In the genomic region with DNA sequence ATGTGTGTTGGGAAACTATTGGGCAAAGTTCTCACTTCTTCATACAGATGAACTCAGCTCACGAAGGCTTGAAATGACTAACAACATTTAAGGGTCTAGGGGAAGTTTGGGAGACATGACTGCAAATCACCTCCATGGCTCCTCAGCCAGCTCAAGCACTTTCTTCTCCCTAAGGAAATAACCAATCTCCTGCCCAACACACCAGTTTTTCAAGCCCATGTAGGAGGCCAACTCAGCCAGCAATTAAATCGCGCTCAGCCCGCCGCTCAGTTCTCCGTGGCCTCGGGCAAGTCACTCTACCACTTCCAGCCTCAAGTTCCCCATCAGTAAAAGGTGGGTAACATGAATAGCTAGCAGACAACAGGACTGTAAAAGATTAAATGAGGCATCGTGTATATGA, we compare ENCODE assay signal across 8 cellular contexts.
DNase-seq lines count a peak whose midpoint lies in the region; ATAC-seq lines count a peak whose summit lies in the region.

No MANE protein-coding gene starts in this region.

- H3K27ac ChIP-seq in caudate nucleus (ENCODE audit: low read depth, low read length) (peak overlapping the region; percentile 100), mucosa of rectum (ENCODE audit: low read depth in 2 of 2, low read length in 2 of 2) (peak overlapping the region; percentile 97 to 99)

- H3K27me3 ChIP-seq in mucosa of rectum (ENCODE audit: control insufficient read depth in 2 of 2, insufficient read depth in 2 of 2, low read length in 2 of 2) = no peaks in the 10 kb centered on the region

- H3K4me1 ChIP-seq in mucosa of rectum (ENCODE audit: control insufficient read depth in 2 of 2, insufficient read depth in 2 of 2, low read length in 2 of 2) = peaks cover 21 to 36% of the 10 kb centered on the region in 2 donors

- in situ Hi-C loops in ACHN (cut with HindIII; ENCODE audit: low pct_ligation_motif_present, low pct_unique_long_range_greater_than_20kb, low sequenced_read_pairs) = no loop called here

- H3K36me3 ChIP-seq in mucosa of rectum (ENCODE audit: control insufficient read depth in 2 of 2, insufficient read depth in 2 of 2, low read length in 2 of 2) = peaks cover 0 to 4% of the 10 kb centered on the region in 2 donors

- H3K9ac ChIP-seq in mucosa of rectum (ENCODE audit: low read depth in 1 of 2, low read length in 2 of 2) = peak overlapping the region; percentile 94 to 97

- peak; percentile 46 for DNase-seq in DMS 273 (lab: John Stamatoyannopoulos, UW; ENCODE audit: unreplicated experiment)
- no peak for DNase-seq in DMS 273 treated with DMSO at 0.1 percent for 48 hours (lab: John Stamatoyannopoulos, UW)
- DNase-seq in NCI-H146 treated with DMSO at 0.1 percent for 48 hours (lab: John Stamatoyannopoulos, UW; ENCODE audit: unreplicated experiment) = peak; percentile 65
- no peak for DNase-seq in caudate nucleus (lab: John Stamatoyannopoulos, UW)
- no peak for DNase-seq in ACHN

- no peak for ATAC-seq in GM18870 (IDR thresholded peaks at IDR 0.05; ENCODE audit: unreplicated experiment)
- ATAC-seq in HG02798 (IDR thresholded peaks at IDR 0.05; ENCODE audit: poor library complexity, unreplicated experiment) = no peak

- no peaks in the 10 kb centered on the region for H3K9me3 ChIP-seq in mucosa of rectum (ENCODE audit: control insufficient read depth in 2 of 2, low read length in 2 of 2)

- H3K4me3 ChIP-seq in mucosa of rectum (ENCODE audit: low read length in 2 of 2) = peak overlapping the region; percentile 89 to 94

Comparison
In these comparisons a context has a peak if more than half of its experiments do, and no peak if none do; other contexts are left out.
1. DNase-seq: peak in DMS 273 (single experiment) and NCI-H146 treated with DMSO at 0.1 percent for 48 hours (single experiment); none in DMS 273 treated with DMSO at 0.1 percent for 48 hours (single experiment), caudate nucleus (0 of 61) and ACHN (single experiment).